8 cellular contexts compared by ENCODE assay signal in genomic region chr17:42049834-42050359, GRCh38. TPM values are rescaled to one million over a fixed set of nuclear protein-coding genes. Genes with fewer than 3 reads are reported as not detected.
A peak's percentile ranks its signal among the peaks of the same experiment; 100 is the strongest.
DNase-seq lines count a peak whose midpoint lies in the region; FAIRE-seq and TF ChIP-seq lines count a peak whose summit lies in the region.

No MANE protein-coding gene starts in this region.

- H3K27me3 ChIP-seq in iPS DF 6.9 (ENCODE audit: control insufficient read depth, insufficient read depth, low read length) (no peaks in the 10 kb centered on the region), small intestine (ENCODE audit: control insufficient read depth in 2 of 2, insufficient read depth in 2 of 2, low read length in 2 of 2) (peaks cover 0 to 9% of the 10 kb centered on the region in 2 donors)

- H3K27ac Mint-ChIP-seq in activated CD4-positive, alpha-beta memory T cell treated with anti-CD3 and anti-CD28 coated beads for 36 hours = no peak overlapping the region

- no peak for TF ChIP-seq CTCF in HFF-Myc (IDR thresholded peaks at IDR 0.05; ENCODE audit: low read depth, low read length, missing control alignments)

- H3K36me3 ChIP-seq in iPS DF 6.9 (ENCODE audit: control insufficient read depth, insufficient read depth, low read length) = no peaks in the 10 kb centered on the region
- no peaks in the 10 kb centered on the region for H3K36me3 ChIP-seq in small intestine (ENCODE audit: control insufficient read depth in 2 of 2, insufficient read depth in 2 of 2, low read length in 2 of 2)

- POLR2A ChIA-PET in activated CD4-positive, alpha-beta memory T cell treated with anti-CD3 and anti-CD28 coated beads for 36 hours (lab: Charles Lee) = no interaction called here

- WGBS in iPS DF 6.9 (ENCODE audit: insufficient coverage, insufficient read length) = no CpG with 5 or more reads among the region's 5 CpGs
- 0 to 2% (median 0%) methylated on average over 3 to 5 of the region's 5 CpGs for WGBS in small intestine, 3 donors

- peaks cover 33% of the 10 kb centered on the region for H3K27me3 Mint-ChIP-seq in activated CD4-positive, alpha-beta memory T cell treated with anti-CD3 and anti-CD28 coated beads for 36 hours

- intact Hi-C loops in activated CD4-positive, alpha-beta memory T cell treated with anti-CD3 and anti-CD28 coated beads for 36 hours (cut with micrococcal nuclease) = no loop called here

- FAIRE-seq in small intestine (lab: Jason Lieb, UNC) = no peak

- H3K4me1 ChIP-seq in iPS DF 6.9 (ENCODE audit: control insufficient read depth, insufficient read depth, low read length) (0 out of 2 replicates have a peak, but pooled peaks cover 7% of the 10 kb centered on the region), small intestine (ENCODE audit: control insufficient read depth in 2 of 2, insufficient read depth in 1 of 2, low read depth in 1 of 2, low read length in 1 of 2) (no peaks in the 10 kb centered on the region)

- H3K9me3 ChIP-seq in iPS DF 6.9 (ENCODE audit: control insufficient read depth, insufficient read depth, low read length) = no peaks in the 10 kb centered on the region
- no peaks in the 10 kb centered on the region for H3K9me3 ChIP-seq in small intestine (ENCODE audit: control insufficient read depth, low read depth)

- no peaks in the 10 kb centered on the region for H3K36me3 Mint-ChIP-seq in activated CD4-positive, alpha-beta memory T cell treated with anti-CD3 and anti-CD28 coated beads for 36 hours

- H3K27ac ChIP-seq in iPS DF 6.9 (ENCODE audit: low read length) (no peak overlapping the region), small intestine (ENCODE audit: low read depth in 1 of 2, low read length in 1 of 2) (no peak overlapping the region)

- peak overlapping the region; percentile 58 for H3K4me3 Mint-ChIP-seq in activated CD4-positive, alpha-beta memory T cell treated with anti-CD3 and anti-CD28 coated beads for 36 hours

- H3K4me3 ChIP-seq in HFF-Myc (replicated peaks; ENCODE audit: low read depth, low read length) (peak overlapping the region; percentile 48), iPS DF 6.9 (ENCODE audit: low read length) (peak overlapping the region; percentile 68; the same call in 1 of the 2 replicates), small intestine (ENCODE audit: low read depth in 1 of 2, low read length in 2 of 2) (peak overlapping the region; percentile 42 to 53)

- CTCF ChIA-PET in activated CD4-positive, alpha-beta memory T cell treated with anti-CD3 and anti-CD28 coated beads for 36 hours (lab: Charles Lee) = interaction anchor here (0.9 to 1.4 kb wide), 2 partner anchors 24 to 52 kb away, joined by 3 to 4 read pairs; no protein-coding TSS in a partner anchor

- H3K4me1 Mint-ChIP-seq in activated CD4-positive, alpha-beta memory T cell treated with anti-CD3 and anti-CD28 coated beads for 36 hours (ENCODE audit: low read depth) = peaks cover 6% of the 10 kb centered on the region

- H3K9me3 Mint-ChIP-seq in activated CD4-positive, alpha-beta memory T cell treated with anti-CD3 and anti-CD28 coated beads for 36 hours = no peaks in the 10 kb centered on the region

- DNase-seq in HFF-Myc (ENCODE audit: extremely low read depth, low read depth) (no peak), iPS DF 6.9 (ENCODE audit: low read depth, low spot score) (no peak), small intestine (peak; percentile 32), OCI-M2 (lab: John Stamatoyannopoulos, UW; ENCODE audit: unreplicated experiment) (no peak), NCI-H2081 treated with DMSO at 0.1 percent for 48 hours (lab: John Stamatoyannopoulos, UW) (no peak), inferior parietal cortex (ENCODE audit: extremely low spot score) (no peak), NCI-H1930 (lab: John Stamatoyannopoulos, UW) (no peak)
- no peak for DNase-seq in activated CD4-positive, alpha-beta memory T cell treated with anti-CD3 and anti-CD28 coated beads for 36 hours

RNA-seq across cellular contexts. Expression of gene C17orf113, which starts 0.5 kb away (rescaled TPM):
- under 1 TPM; 0.15 to 0.26 TPM for total RNA-seq in activated CD4-positive, alpha-beta memory T cell treated with anti-CD3 and anti-CD28 coated beads for 36 hours
- under 1 TPM; 0.22 to 0.54 (median 0.49) TPM for polyA plus RNA-seq in small intestine

RNA-seq across cellular contexts. Expression of gene NKIRAS2, which starts 30.0 kb away (rescaled TPM):
- total RNA-seq in activated CD4-positive, alpha-beta memory T cell treated with anti-CD3 and anti-CD28 coated beads for 36 hours = 10 to 100 TPM; 15.6 to 16.1 TPM
- polyA plus RNA-seq in small intestine = 10 to 100 TPM; 21.1 to 28.9 (median 23.3) TPM

RNA-seq across cellular contexts. Expression of gene DNAJC7, which starts 32.7 kb away (rescaled TPM):
- 10 to 100 TPM; 79.7 to 80.9 TPM for total RNA-seq in activated CD4-positive, alpha-beta memory T cell treated with anti-CD3 and anti-CD28 coated beads for 36 hours
- 10 to 100 TPM; 70.0 to 79.4 (median 70.0) TPM for polyA plus RNA-seq in small intestine

RNA-seq across cellular contexts. Expression of gene ZNF385C, which starts 48.4 kb away (rescaled TPM):
- under 1 TPM in 1 of 2 experiments, not detected in 1; 0.10 TPM for total RNA-seq in activated CD4-positive, alpha-beta memory T cell treated with anti-CD3 and anti-CD28 coated beads for 36 hours
- polyA plus RNA-seq in small intestine = under 1 TPM in 1 of 3 donors, not detected in 2; 0.31 TPM
